Comparison of ENCODE assay signal across 8 cellular contexts in the genomic region with DNA sequence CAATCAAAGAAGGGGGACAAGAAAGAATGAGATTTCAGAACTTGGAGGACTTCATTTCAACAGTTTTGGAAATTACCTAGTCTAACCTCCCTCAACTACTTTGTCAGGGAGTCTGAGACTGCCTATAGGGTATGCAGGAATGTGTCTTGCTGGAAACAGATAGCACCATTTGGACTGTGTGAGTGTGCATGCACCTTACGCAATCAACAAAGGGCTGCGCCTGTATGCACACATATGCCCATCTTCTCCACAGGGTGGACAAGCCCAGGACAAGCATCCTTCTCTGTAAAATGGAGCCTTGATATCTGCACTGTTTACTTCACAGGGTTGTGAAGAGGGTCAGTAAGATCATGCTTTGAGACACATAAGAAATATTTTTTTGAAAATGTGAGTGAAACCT.
"Had no signal": no experiment of that assay in that cellular context is flagged by ENCODE, and none has a peak within 500 bp of the region (broad histone marks: within the 10 kb centered on the region; RNA-seq: fewer than 3 reads in every experiment).

No MANE protein-coding gene starts in this region.

- ATAC-seq: GM12878 had no signal

- DNase-seq: GDM1, GF-D8 had no signal

- FAIRE-seq: G401.6, GM12878, GM12891, GM12892, GM18507, GM19239 had no signal

- H3K4me3 ChIP-seq: GM12878 had no signal
